ENCODE assay signal across 8 cellular contexts in genomic region chr9:129458155-129458661, GRCh38.
DNase-seq lines count a peak whose midpoint lies in the region; ATAC-seq and TF ChIP-seq lines count a peak whose summit lies in the region.

No MANE protein-coding gene starts in this region.

- H3K4me1 Mint-ChIP-seq in type B pancreatic cell (ENCODE audit: unreplicated experiment): peaks cover 19% of the 10 kb centered on the region

- H3K9me3 ChIP-seq in mucosa of stomach (ENCODE audit: control insufficient read depth, low read length): no peaks in the 10 kb centered on the region

- H3K36me3 Mint-ChIP-seq in type B pancreatic cell: no peaks in the 10 kb centered on the region

- DNase-seq in GM20000 (ENCODE audit: low spot score): peak; percentile 69
- peak; percentile 59 for DNase-seq in RPMI8226
- peak; percentile 37 for DNase-seq in astrocyte of the hippocampus (ENCODE audit: low read depth, low spot score)
- no peak for DNase-seq in type B pancreatic cell (ENCODE audit: extremely low spot score, unreplicated experiment)
- DNase-seq in EL: no peak

- H3K4me3 Mint-ChIP-seq in type B pancreatic cell: peak overlapping the region; percentile 22

- H3K27ac Mint-ChIP-seq in type B pancreatic cell: no peak overlapping the region

- H3K4me1 ChIP-seq in mucosa of stomach (ENCODE audit: control insufficient read depth, insufficient read depth, low read length): peaks cover 34% of the 10 kb centered on the region

- H3K27ac ChIP-seq in 22Rv1: peak overlapping the region; percentile 96

- H3K4me3 ChIP-seq in mucosa of stomach (ENCODE audit: low read length): no peak overlapping the region

- H3K27me3 ChIP-seq in mucosa of stomach (ENCODE audit: control insufficient read depth, insufficient read depth, low read length): no peaks in the 10 kb centered on the region

- no peaks in the 10 kb centered on the region for H3K27me3 Mint-ChIP-seq in type B pancreatic cell

- H3K36me3 ChIP-seq in mucosa of stomach (ENCODE audit: control insufficient read depth, insufficient read depth, low read length): no peaks in the 10 kb centered on the region

- ATAC-seq in HG02798 (IDR thresholded peaks at IDR 0.05; ENCODE audit: poor library complexity, unreplicated experiment): no peak

- H3K9ac ChIP-seq in mucosa of stomach (ENCODE audit: low read length): peak overlapping the region; percentile 8

- no peak for TF ChIP-seq CTCF in 22Rv1 (IDR thresholded peaks at IDR 0.05)
- no peak for TF ChIP-seq CTCF in GM20000 (IDR thresholded peaks at IDR 0.05; ENCODE audit: extremely low read depth, missing control alignments)
- TF ChIP-seq CTCF in type B pancreatic cell (conservative IDR thresholded peaks at IDR 0.05): no peak

- no peaks in the 10 kb centered on the region for H3K9me3 Mint-ChIP-seq in type B pancreatic cell

Comparison
In these comparisons a context has a peak if more than half of its experiments do, and no peak if none do; other contexts are left out.
1. DNase-seq: peak in GM20000 (single experiment), RPMI8226 (single experiment) and astrocyte of the hippocampus (single experiment); none in type B pancreatic cell (single experiment) and EL (single experiment).